ENCODE assay signal across 1 cellular context in the genomic region with DNA sequence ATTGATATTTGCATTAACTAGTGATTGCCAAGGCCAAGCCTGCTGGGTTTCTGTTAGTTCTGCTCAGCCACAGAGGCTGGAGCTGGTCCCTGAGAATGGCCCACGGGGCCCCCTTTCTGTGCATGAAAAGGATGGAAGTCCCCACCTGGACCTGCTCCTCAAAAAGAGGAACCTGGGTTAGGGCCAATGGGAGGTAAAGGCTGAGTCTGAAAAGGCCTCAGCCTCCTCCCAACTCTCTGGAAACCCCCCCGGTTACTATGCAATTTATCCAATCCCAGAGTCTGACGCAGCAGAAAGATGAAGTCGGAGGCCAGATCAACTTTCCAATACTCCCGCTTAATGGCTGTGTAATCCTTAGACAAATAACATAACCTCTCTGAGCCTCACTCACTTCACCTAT.
TF ChIP-seq lines count a peak whose summit lies in the region.

No MANE protein-coding gene starts in this region.

TF ChIP-seq in K562, 482 proteins besides CTCF, POLR2A, EP300 and RAD21:
- TF ChIP-seq, protein P1, sequence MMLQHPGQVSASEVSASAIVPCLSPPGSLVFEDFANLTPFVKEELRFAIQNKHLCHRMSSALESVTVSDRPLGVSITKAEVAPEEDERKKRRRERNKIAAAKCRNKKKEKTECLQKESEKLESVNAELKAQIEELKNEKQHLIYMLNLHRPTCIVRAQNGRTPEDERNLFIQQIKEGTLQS (IDR thresholded peaks at IDR 0.05): no peak
- TF ChIP-seq, protein P1 (CRISPR knock-in tag; conservative IDR thresholded peaks at IDR 0.05): no peak
- TF ChIP-seq ZNF316 (IDR thresholded peaks at IDR 0.05): 0 out of 2 replicates have a peak, but pooled peaks have one; percentile 24
- peak; percentile 65 for TF ChIP-seq SPI1 (IDR thresholded peaks at IDR 0.05; ENCODE audit: borderline replicate concordance, low read depth, low read length)
- TF ChIP-seq KDM1A (IDR thresholded peaks at IDR 0.05): peak in 1 of 2 experiments; percentile 27; a peak in 1 of 4 replicates
- TF ChIP-seq, protein P2, sequence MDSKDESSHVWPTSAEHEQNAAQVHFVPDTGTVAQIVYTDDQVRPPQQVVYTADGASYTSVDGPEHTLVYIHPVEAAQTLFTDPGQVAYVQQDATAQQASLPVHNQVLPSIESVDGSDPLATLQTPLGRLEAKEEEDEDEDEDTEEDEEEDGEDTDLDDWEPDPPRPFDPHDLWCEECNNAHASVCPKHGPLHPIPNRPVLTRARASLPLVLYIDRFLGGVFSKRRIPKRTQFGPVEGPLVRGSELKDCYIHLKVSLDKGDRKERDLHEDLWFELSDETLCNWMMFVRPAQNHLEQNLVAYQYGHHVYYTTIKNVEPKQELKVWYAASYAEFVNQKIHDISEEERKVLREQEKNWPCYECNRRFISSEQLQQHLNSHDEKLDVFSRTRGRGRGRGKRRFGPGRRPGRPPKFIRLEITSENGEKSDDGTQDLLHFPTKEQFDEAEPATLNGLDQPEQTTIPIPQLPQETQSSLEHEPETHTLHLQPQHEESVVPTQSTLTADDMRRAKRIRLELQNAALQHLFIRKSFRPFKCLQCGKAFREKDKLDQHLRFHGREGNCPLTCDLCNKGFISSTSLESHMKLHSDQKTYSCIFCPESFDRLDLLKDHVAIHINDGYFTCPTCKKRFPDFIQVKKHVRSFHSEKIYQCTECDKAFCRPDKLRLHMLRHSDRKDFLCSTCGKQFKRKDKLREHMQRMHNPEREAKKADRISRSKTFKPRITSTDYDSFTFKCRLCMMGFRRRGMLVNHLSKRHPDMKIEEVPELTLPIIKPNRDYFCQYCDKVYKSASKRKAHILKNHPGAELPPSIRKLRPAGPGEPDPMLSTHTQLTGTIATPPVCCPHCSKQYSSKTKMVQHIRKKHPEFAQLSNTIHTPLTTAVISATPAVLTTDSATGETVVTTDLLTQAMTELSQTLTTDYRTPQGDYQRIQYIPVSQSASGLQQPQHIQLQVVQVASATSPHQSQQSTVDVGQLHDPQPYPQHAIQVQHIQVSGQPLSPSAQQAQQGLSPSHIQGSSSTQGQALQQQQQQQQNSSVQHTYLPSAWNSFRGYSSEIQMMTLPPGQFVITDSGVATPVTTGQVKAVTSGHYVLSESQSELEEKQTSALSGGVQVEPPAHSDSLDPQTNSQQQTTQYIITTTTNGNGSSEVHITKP (IDR thresholded peaks at IDR 0.05; ENCODE audit: partially characterized antibody): peak; percentile 15
- TF ChIP-seq TFAM (CRISPR knock-in tag; conservative IDR thresholded peaks at IDR 0.05): no peak
- 0 out of 2 replicates have a peak, but pooled peaks have one; percentile 26 for TF ChIP-seq C11orf30 (IDR thresholded peaks at IDR 0.05; ENCODE audit: low read depth)
- TF ChIP-seq ZNF561 (CRISPR knock-in tag; conservative IDR thresholded peaks at IDR 0.05): no peak
- TF ChIP-seq, protein P3, sequence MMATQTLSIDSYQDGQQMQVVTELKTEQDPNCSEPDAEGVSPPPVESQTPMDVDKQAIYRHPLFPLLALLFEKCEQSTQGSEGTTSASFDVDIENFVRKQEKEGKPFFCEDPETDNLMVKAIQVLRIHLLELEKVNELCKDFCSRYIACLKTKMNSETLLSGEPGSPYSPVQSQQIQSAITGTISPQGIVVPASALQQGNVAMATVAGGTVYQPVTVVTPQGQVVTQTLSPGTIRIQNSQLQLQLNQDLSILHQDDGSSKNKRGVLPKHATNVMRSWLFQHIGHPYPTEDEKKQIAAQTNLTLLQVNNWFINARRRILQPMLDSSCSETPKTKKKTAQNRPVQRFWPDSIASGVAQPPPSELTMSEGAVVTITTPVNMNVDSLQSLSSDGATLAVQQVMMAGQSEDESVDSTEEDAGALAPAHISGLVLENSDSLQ (IDR thresholded peaks at IDR 0.05): peak; percentile 53
